In genomic region chr19:53903055-53903680, GRCh38 we compare ENCODE assay signal across 10 cellular contexts. TPM values are rescaled to one million over a fixed set of nuclear protein-coding genes. Genes with fewer than 3 reads are reported as not detected.
A peak's percentile ranks its signal among the peaks of the same experiment; 100 is the strongest.
DNase-seq lines count a peak whose midpoint lies in the region; FAIRE-seq and TF ChIP-seq lines count a peak whose summit lies in the region.
"Had no signal": no experiment of that assay in that cellular context is flagged by ENCODE, and none has a peak within 500 bp of the region (broad histone marks: within the 10 kb centered on the region; RNA-seq: fewer than 3 reads in every experiment).

No MANE protein-coding gene starts in this region.

- no peaks in the 10 kb centered on the region for H3K9me3 Mint-ChIP-seq in T-helper 2 cell treated with Interferon-gamma antibody and Interleukin-4, amounts not matched to agents 5 μg/mL and 100 μg/mL, for 36 hours

- peak; percentile 31 for FAIRE-seq in GM18507 (lab: Jason Lieb, UNC)

- H3K23ac ChIP-seq in mesenchymal stem cell (ENCODE audit: low read length in 2 of 2): no peak overlapping the region

- H3K4ac ChIP-seq in mesenchymal stem cell (ENCODE audit: low read depth in 1 of 2, low read length in 2 of 2): no peak overlapping the region

- H4K8ac ChIP-seq in mesenchymal stem cell (ENCODE audit: low read length): no peak overlapping the region

- no peaks in the 10 kb centered on the region for H3K79me1 ChIP-seq in mesenchymal stem cell (replicated peaks; ENCODE audit: low read length, poor library complexity, severe bottlenecking)

- no peaks in the 10 kb centered on the region for H3K36me3 Mint-ChIP-seq in T-helper 2 cell treated with Interferon-gamma antibody and Interleukin-4, amounts not matched to agents 5 μg/mL and 100 μg/mL, for 36 hours (ENCODE audit: low read depth)

- H2AFZ ChIP-seq in mesenchymal stem cell (ENCODE audit: low read depth, low read length): no peak overlapping the region

- H3K4me3 ChIP-seq in astrocyte of the cerebellum (ENCODE audit: low read depth, low read length) (no peak overlapping the region), mesenchymal stem cell (ENCODE audit: insufficient read depth in 1 of 2, low read depth in 1 of 2, low read length in 2 of 2) (no peak overlapping the region)
- H3K4me3 ChIP-seq: skin epidermis, uterus had no signal

- H2BK15ac ChIP-seq in mesenchymal stem cell (ENCODE audit: low read depth, poor library complexity, severe bottlenecking): no peak overlapping the region

- H3K4me1 ChIP-seq in mesenchymal stem cell (ENCODE audit: control insufficient read depth, insufficient read depth, low read depth, low read length): peaks cover 8% of the 10 kb centered on the region

- no peak overlapping the region for H3K27ac ChIP-seq in mesenchymal stem cell (ENCODE audit: low read length, poor library complexity, severe bottlenecking)
- H3K27ac ChIP-seq: skin epidermis, uterus had no signal

- peaks cover 28% of the 10 kb centered on the region for H3K27me3 Mint-ChIP-seq in T-helper 2 cell treated with Interferon-gamma antibody and Interleukin-4, amounts not matched to agents 5 μg/mL and 100 μg/mL, for 36 hours (ENCODE audit: low read depth)

- TF ChIP-seq CTCF in astrocyte of the cerebellum (IDR thresholded peaks at IDR 0.05; ENCODE audit: low read depth, low read length, missing control alignments): no peak

- H2BK12ac ChIP-seq in mesenchymal stem cell (ENCODE audit: low read length in 2 of 2): no peak overlapping the region

- H3K4me1 Mint-ChIP-seq in T-helper 2 cell treated with Interferon-gamma antibody and Interleukin-4, amounts not matched to agents 5 μg/mL and 100 μg/mL, for 36 hours (ENCODE audit: low read depth): peaks cover 13% of the 10 kb centered on the region

- H3K9ac ChIP-seq in mesenchymal stem cell (ENCODE audit: low read length): no peak overlapping the region

- no peak overlapping the region for H2AK5ac ChIP-seq in mesenchymal stem cell (ENCODE audit: low read length, severe bottlenecking)

- H3K27me3 ChIP-seq in mesenchymal stem cell (ENCODE audit: control insufficient read depth in 1 of 2, insufficient read depth in 1 of 2, low read length in 2 of 2): peaks cover 47 to 51% of the 10 kb centered on the region in 2 experiments

- H3K4me3 Mint-ChIP-seq in T-helper 2 cell treated with Interferon-gamma antibody and Interleukin-4, amounts not matched to agents 5 μg/mL and 100 μg/mL, for 36 hours: no peak overlapping the region

- H4K91ac ChIP-seq in mesenchymal stem cell (ENCODE audit: low read length): no peak overlapping the region

- no peak overlapping the region for H3K14ac ChIP-seq in mesenchymal stem cell (ENCODE audit: low read length in 2 of 2)

- H2BK120ac ChIP-seq in mesenchymal stem cell (ENCODE audit: low read depth, low read length): no peak overlapping the region

- DNase-seq in GM18507 (ENCODE audit: extremely low spot score, insufficient read length, low read depth) (no peak), M059J (ENCODE audit: low read depth) (peak; percentile 53), astrocyte of the cerebellum (ENCODE audit: low read depth) (peak; percentile 19), mesenchymal stem cell (peak; percentile 44), NCI-H524 treated with DMSO at 0.1 percent for 48 hours (lab: John Stamatoyannopoulos, UW) (no peak), Ammon's horn (ENCODE audit: low spot score) (no peak)
- no peak for DNase-seq in T-helper 2 cell treated with Interferon-gamma antibody and Interleukin-4, amounts not matched to agents 5 μg/mL and 100 μg/mL, for 36 hours (ENCODE audit: low spot score)
- DNase-seq: head of caudate nucleus, uterus had no signal

- no peaks in the 10 kb centered on the region for H3K9me3 ChIP-seq in mesenchymal stem cell (ENCODE audit: control insufficient read depth, low read length)
- H3K9me3 ChIP-seq: uterus had no signal

- no peak overlapping the region for H2BK5ac ChIP-seq in mesenchymal stem cell (ENCODE audit: low read depth, low read length, poor library complexity, severe bottlenecking)

- H3K18ac ChIP-seq in mesenchymal stem cell (ENCODE audit: low read depth in 1 of 2, low read length in 2 of 2): no peak overlapping the region

- no peak overlapping the region for H3K4me2 ChIP-seq in mesenchymal stem cell (ENCODE audit: low read length, poor library complexity, severe bottlenecking)

- H3K27ac Mint-ChIP-seq in T-helper 2 cell treated with Interferon-gamma antibody and Interleukin-4, amounts not matched to agents 5 μg/mL and 100 μg/mL, for 36 hours: no peak overlapping the region

- in situ Hi-C loops in astrocyte of the cerebellum (cut with HindIII; ENCODE audit: low sequenced_read_pairs): loop anchor here (25.0 kb wide), 1 partner anchor 134 kb away; no protein-coding TSS in a partner anchor

- WGBS in mesenchymal stem cell: 4% methylated on average over 4 of the region's 4 CpGs

- no peaks in the 10 kb centered on the region for H3K36me3 ChIP-seq in mesenchymal stem cell (ENCODE audit: control insufficient read depth in 1 of 2, insufficient read depth in 2 of 2, low read depth in 1 of 2, low read length in 2 of 2)
- H3K36me3 ChIP-seq: uterus had no signal

RNA-seq across cellular contexts. Expression of gene CACNG7, which starts 5.9 kb away (rescaled TPM):
- not detected in 2 replicates for total RNA-seq in M059J (2014; rRNA removed; shearing (Covaris generic))
- polyA plus RNA-seq in mesenchymal stem cell (2013, experiment 1 of 2): 0.03 TPM
- polyA plus RNA-seq in mesenchymal stem cell (2013, experiment 2 of 2): 0.03 TPM

RNA-seq across cellular contexts. Expression of gene PRKCG, which starts 21.2 kb away (rescaled TPM):
- not detected in 2 replicates for total RNA-seq in M059J (2014; rRNA removed; shearing (Covaris generic))
- polyA plus RNA-seq in mesenchymal stem cell (2013, experiment 1 of 2): 0.03 TPM
- polyA plus RNA-seq in mesenchymal stem cell (2013, experiment 2 of 2): 0.05 TPM

RNA-seq across cellular contexts. Expression of gene MYADM, which starts 35.5 kb away (rescaled TPM):
- total RNA-seq in M059J (2014; rRNA removed; shearing (Covaris generic)): 26.6 and 41.1 TPM in 2 replicates
- polyA plus RNA-seq in mesenchymal stem cell (2013, experiment 1 of 2): 318 TPM
- 307 TPM for polyA plus RNA-seq in mesenchymal stem cell (2013, experiment 2 of 2)

RNA-seq across cellular contexts. Expression of gene CACNG8, which starts 59.6 kb away (rescaled TPM):
- total RNA-seq in M059J (2014; rRNA removed; shearing (Covaris generic)): 0.15 TPM in 1 of 2 replicates, not detected in the other
- 0.03 TPM for polyA plus RNA-seq in mesenchymal stem cell (2013, experiment 1 of 2)
- 0.01 TPM for polyA plus RNA-seq in mesenchymal stem cell (2013, experiment 2 of 2)

Comparison
In these comparisons a context has a peak if more than half of its experiments do, and no peak if none do; other contexts are left out.
1. DNase-seq: peak in M059J (single experiment), astrocyte of the cerebellum (single experiment) and mesenchymal stem cell (single experiment); none in GM18507 (single experiment), NCI-H524 treated with DMSO at 0.1 percent for 48 hours (single experiment), T-helper 2 cell treated with Interferon-gamma antibody and Interleukin-4, amounts not matched to agents 5 μg/mL and 100 μg/mL, for 36 hours (single experiment) and Ammon's horn (single experiment).